8 cellular contexts compared by ENCODE assay signal in genomic region chr19:8194528-8195275, GRCh38. TPM values are rescaled to one million over a fixed set of nuclear protein-coding genes. Genes with fewer than 3 reads are reported as not detected.
DNase-seq lines count a peak whose midpoint lies in the region; ATAC-seq, FAIRE-seq and TF ChIP-seq lines count a peak whose summit lies in the region.

No MANE protein-coding gene starts in this region.

- FAIRE-seq in astrocyte (lab: Jason Lieb, UNC) = no peak
- no peak for FAIRE-seq in kidney (lab: Jason Lieb, UNC)

- ATAC-seq in T-helper 17 cell (peak; percentile 59), HG03439 (IDR thresholded peaks at IDR 0.05; ENCODE audit: unreplicated experiment) (no peak)

- peak overlapping the region; percentile 96 for H3K27ac Mint-ChIP-seq in T-helper 17 cell
- peak overlapping the region; percentile 41 for H3K27ac Mint-ChIP-seq in astrocyte (ENCODE audit: unreplicated experiment)
- no peak overlapping the region for H3K27ac Mint-ChIP-seq in nephron progenitor cell

- no peak overlapping the region for H2AFZ ChIP-seq in astrocyte (ENCODE audit: low read depth, low read length)

- H3K9me3 ChIP-seq in T-helper 17 cell (ENCODE audit: control insufficient read depth, low read length, poor library complexity, severe bottlenecking) = no peaks in the 10 kb centered on the region
- H3K9me3 ChIP-seq in astrocyte (ENCODE audit: insufficient read depth, low read depth, low read length) = no peaks in the 10 kb centered on the region
- no peaks in the 10 kb centered on the region for H3K9me3 ChIP-seq in kidney (ENCODE audit: control insufficient read depth in 1 of 2, low read length in 2 of 2)

- H3K27me3 Mint-ChIP-seq in T-helper 17 cell (no peaks in the 10 kb centered on the region), astrocyte (ENCODE audit: low read depth, unreplicated experiment) (peaks cover 2% of the 10 kb centered on the region), nephron progenitor cell (ENCODE audit: low read depth, poor library complexity) (no peaks in the 10 kb centered on the region)

- H4K20me1 ChIP-seq in astrocyte (ENCODE audit: insufficient read depth, low read length) = no peaks in the 10 kb centered on the region

- H3K4me1 ChIP-seq in astrocyte (ENCODE audit: insufficient read depth, low read length) (no peaks in the 10 kb centered on the region), kidney (ENCODE audit: control insufficient read depth in 1 of 2, insufficient read depth in 1 of 2, low read depth in 1 of 2, low read length in 2 of 2) (peaks cover 0 to 2% of the 10 kb centered on the region in 2 donors)

- H3K4me3 Mint-ChIP-seq in T-helper 17 cell (peak overlapping the region; percentile 87), astrocyte (ENCODE audit: unreplicated experiment) (no peak overlapping the region), nephron progenitor cell (peak overlapping the region; percentile 25)

- DNase-seq in T-helper 17 cell (peak; percentile 21 to 32 (median 30)), astrocyte (ENCODE audit: low read depth) (no peak), nephron progenitor cell (no peak), kidney (no peak), dedifferentiated amniotic fluid mesenchymal stem cell (ENCODE audit: extremely low spot score) (no peak), NCI-H446 treated with DMSO at 0.1 percent for 48 hours (lab: John Stamatoyannopoulos, UW) (no peak)

- no peak overlapping the region for H3K27ac ChIP-seq in astrocyte (ENCODE audit: low read depth, low read length)
- H3K27ac ChIP-seq in kidney (ENCODE audit: low read depth in 2 of 2, low read length in 2 of 2) = peak overlapping the region in 1 of 2 donors; percentile 15

- H3K36me3 ChIP-seq in astrocyte (ENCODE audit: insufficient read depth, low read length) = no peaks in the 10 kb centered on the region
- no peaks in the 10 kb centered on the region for H3K36me3 ChIP-seq in kidney (ENCODE audit: control insufficient read depth in 1 of 2, insufficient read depth in 2 of 2, low read length in 2 of 2)

- H3K4me1 Mint-ChIP-seq in T-helper 17 cell (peaks cover 40% of the 10 kb centered on the region), astrocyte (ENCODE audit: low read depth, unreplicated experiment) (peaks cover 18% of the 10 kb centered on the region), nephron progenitor cell (peaks cover 51% of the 10 kb centered on the region)

- H3K4me2 ChIP-seq in astrocyte (ENCODE audit: low read length) = no peak overlapping the region

- H3K9me3 Mint-ChIP-seq in astrocyte (ENCODE audit: unreplicated experiment) (peaks cover 2% of the 10 kb centered on the region), nephron progenitor cell (no peaks in the 10 kb centered on the region)

- no peaks in the 10 kb centered on the region for H3K36me3 Mint-ChIP-seq in T-helper 17 cell (ENCODE audit: low read depth)
- no peaks in the 10 kb centered on the region for H3K36me3 Mint-ChIP-seq in astrocyte (ENCODE audit: low read depth, unreplicated experiment)
- no peaks in the 10 kb centered on the region for H3K36me3 Mint-ChIP-seq in nephron progenitor cell (ENCODE audit: low read depth)

- no peaks in the 10 kb centered on the region for H3K79me2 ChIP-seq in astrocyte (ENCODE audit: insufficient read depth, low read length)

- intact Hi-C loops in kidney (cut with DNase I) = no loop called here

- no peaks in the 10 kb centered on the region for H3K27me3 ChIP-seq in astrocyte (ENCODE audit: insufficient read depth, low read length)

- TF ChIP-seq CTCF in GM12875 (IDR thresholded peaks at IDR 0.05; ENCODE audit: borderline replicate concordance, insufficient read depth, low read depth, low read length) = no peak
- no peak for TF ChIP-seq CTCF in astrocyte (IDR thresholded peaks at IDR 0.05; ENCODE audit: insufficient read depth, low read depth, low read length)
- no peak for TF ChIP-seq CTCF in nephron progenitor cell (IDR thresholded peaks at IDR 0.05)
- no peak for TF ChIP-seq CTCF in kidney (IDR thresholded peaks at IDR 0.05; ENCODE audit: borderline replicate concordance, extremely low read depth, insufficient read depth)

- H3K4me3 ChIP-seq in GM12875 (ENCODE audit: low read depth, low read length) (peak overlapping the region; percentile 42), astrocyte (ENCODE audit: insufficient read depth, low read depth, low read length) (no peak overlapping the region), kidney (ENCODE audit: low read length in 2 of 2) (no peak overlapping the region)

- H3K9ac ChIP-seq in astrocyte (ENCODE audit: low read length) (no peak overlapping the region), kidney (ENCODE audit: low read length in 2 of 2) (no peak overlapping the region)

RNA-seq across cellular contexts. Expression of gene CERS4, which starts 14.5 kb away (rescaled TPM):
- total RNA-seq in T-helper 17 cell = 10 to 100 TPM; 12.2 to 22.1 TPM
- total RNA-seq in astrocyte = 13.3 and 15.7 TPM in 2 replicates
- total RNA-seq in kidney = 36.5 TPM
- polyA plus RNA-seq in kidney (ENCODE audit: insufficient read depth, low read depth, low replicate concordance) = 65.5 TPM

RNA-seq across cellular contexts. Expression of gene FBN3, which starts 45.3 kb away (rescaled TPM):
- not detected for total RNA-seq in T-helper 17 cell
- total RNA-seq in astrocyte = 0.53 and 1.00 TPM in 2 replicates
- 0.44 TPM for total RNA-seq in kidney
- 0.56 TPM for polyA plus RNA-seq in kidney (ENCODE audit: insufficient read depth, low read depth, low replicate concordance)

Comparison
In these comparisons a context has a peak if more than half of its experiments do, and no peak if none do; other contexts are left out.
1. DNase-seq: peak in T-helper 17 cell (3 of 3); none in astrocyte (single experiment), nephron progenitor cell (single experiment), kidney (single experiment), dedifferentiated amniotic fluid mesenchymal stem cell (single experiment) and NCI-H446 treated with DMSO at 0.1 percent for 48 hours (single experiment).